In the genomic region with DNA sequence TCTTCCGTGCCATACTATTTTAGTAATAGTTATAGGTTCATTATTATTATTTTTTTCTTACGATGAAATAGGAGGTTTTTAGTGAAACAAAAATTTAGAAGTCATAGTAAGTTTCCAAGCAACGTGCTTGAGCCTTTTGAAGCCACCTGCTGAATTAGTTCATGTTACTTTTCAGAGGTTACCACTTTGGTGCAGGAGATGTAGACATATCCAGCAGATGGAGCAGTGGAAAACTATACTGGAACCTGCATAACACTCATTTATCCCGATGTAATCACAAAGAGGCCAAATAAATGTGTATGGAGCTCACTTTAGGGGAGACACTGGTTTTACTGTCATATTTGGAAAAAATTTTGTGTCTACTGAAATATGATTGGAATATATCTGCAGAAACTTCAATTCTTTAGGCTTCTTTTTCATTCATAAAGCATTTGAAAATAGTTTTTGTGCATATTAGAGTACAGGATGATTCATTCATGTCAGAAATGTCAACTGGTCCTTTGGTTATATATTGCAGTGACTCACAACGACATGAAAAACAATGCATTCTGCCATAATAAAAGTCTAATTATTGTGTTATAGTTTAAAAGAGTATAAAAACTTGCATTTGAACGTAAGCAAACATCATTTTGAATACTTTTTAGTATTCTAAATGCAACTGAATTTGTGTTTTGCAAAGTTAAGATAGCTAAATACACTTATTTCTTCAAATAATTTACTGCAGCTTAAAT, we compare ENCODE assay signal across 1 cellular context.
TF ChIP-seq lines count a peak whose summit lies in the region.

No MANE protein-coding gene starts in this region.

TF ChIP-seq in H1, 55 proteins besides CTCF, POLR2A, EP300 and RAD21 (continued from another document):
- TF ChIP-seq RXRA (IDR thresholded peaks at IDR 0.05; ENCODE audit: insufficient read depth, low read depth, low read length) (no peak), TAF1 (IDR thresholded peaks at IDR 0.05; ENCODE audit: low read depth, low read length) (no peak), CBX5 (IDR thresholded peaks at IDR 0.05; ENCODE audit: low read depth, low read length) (no peak), POU5F1 (IDR thresholded peaks at IDR 0.05; ENCODE audit: low read depth, low read length) (no peak), SP1 (IDR thresholded peaks at IDR 0.05; ENCODE audit: low read depth, low read length) (no peak), SAP30 (IDR thresholded peaks at IDR 0.05; ENCODE audit: insufficient read depth, insufficient replicate concordance, low read length) (no peak), GTF2F1 (IDR thresholded peaks at IDR 0.05; ENCODE audit: borderline replicate concordance, low read depth, low read length) (no peak), MAX (IDR thresholded peaks at IDR 0.05) (no peak), NANOG (IDR thresholded peaks at IDR 0.05; ENCODE audit: insufficient read depth, low read depth, low read length, poor library complexity, severe bottlenecking) (no peak), TEAD4 (IDR thresholded peaks at IDR 0.05; ENCODE audit: low read depth, low read length) (no peak)
- TF ChIP-seq, protein P1, sequence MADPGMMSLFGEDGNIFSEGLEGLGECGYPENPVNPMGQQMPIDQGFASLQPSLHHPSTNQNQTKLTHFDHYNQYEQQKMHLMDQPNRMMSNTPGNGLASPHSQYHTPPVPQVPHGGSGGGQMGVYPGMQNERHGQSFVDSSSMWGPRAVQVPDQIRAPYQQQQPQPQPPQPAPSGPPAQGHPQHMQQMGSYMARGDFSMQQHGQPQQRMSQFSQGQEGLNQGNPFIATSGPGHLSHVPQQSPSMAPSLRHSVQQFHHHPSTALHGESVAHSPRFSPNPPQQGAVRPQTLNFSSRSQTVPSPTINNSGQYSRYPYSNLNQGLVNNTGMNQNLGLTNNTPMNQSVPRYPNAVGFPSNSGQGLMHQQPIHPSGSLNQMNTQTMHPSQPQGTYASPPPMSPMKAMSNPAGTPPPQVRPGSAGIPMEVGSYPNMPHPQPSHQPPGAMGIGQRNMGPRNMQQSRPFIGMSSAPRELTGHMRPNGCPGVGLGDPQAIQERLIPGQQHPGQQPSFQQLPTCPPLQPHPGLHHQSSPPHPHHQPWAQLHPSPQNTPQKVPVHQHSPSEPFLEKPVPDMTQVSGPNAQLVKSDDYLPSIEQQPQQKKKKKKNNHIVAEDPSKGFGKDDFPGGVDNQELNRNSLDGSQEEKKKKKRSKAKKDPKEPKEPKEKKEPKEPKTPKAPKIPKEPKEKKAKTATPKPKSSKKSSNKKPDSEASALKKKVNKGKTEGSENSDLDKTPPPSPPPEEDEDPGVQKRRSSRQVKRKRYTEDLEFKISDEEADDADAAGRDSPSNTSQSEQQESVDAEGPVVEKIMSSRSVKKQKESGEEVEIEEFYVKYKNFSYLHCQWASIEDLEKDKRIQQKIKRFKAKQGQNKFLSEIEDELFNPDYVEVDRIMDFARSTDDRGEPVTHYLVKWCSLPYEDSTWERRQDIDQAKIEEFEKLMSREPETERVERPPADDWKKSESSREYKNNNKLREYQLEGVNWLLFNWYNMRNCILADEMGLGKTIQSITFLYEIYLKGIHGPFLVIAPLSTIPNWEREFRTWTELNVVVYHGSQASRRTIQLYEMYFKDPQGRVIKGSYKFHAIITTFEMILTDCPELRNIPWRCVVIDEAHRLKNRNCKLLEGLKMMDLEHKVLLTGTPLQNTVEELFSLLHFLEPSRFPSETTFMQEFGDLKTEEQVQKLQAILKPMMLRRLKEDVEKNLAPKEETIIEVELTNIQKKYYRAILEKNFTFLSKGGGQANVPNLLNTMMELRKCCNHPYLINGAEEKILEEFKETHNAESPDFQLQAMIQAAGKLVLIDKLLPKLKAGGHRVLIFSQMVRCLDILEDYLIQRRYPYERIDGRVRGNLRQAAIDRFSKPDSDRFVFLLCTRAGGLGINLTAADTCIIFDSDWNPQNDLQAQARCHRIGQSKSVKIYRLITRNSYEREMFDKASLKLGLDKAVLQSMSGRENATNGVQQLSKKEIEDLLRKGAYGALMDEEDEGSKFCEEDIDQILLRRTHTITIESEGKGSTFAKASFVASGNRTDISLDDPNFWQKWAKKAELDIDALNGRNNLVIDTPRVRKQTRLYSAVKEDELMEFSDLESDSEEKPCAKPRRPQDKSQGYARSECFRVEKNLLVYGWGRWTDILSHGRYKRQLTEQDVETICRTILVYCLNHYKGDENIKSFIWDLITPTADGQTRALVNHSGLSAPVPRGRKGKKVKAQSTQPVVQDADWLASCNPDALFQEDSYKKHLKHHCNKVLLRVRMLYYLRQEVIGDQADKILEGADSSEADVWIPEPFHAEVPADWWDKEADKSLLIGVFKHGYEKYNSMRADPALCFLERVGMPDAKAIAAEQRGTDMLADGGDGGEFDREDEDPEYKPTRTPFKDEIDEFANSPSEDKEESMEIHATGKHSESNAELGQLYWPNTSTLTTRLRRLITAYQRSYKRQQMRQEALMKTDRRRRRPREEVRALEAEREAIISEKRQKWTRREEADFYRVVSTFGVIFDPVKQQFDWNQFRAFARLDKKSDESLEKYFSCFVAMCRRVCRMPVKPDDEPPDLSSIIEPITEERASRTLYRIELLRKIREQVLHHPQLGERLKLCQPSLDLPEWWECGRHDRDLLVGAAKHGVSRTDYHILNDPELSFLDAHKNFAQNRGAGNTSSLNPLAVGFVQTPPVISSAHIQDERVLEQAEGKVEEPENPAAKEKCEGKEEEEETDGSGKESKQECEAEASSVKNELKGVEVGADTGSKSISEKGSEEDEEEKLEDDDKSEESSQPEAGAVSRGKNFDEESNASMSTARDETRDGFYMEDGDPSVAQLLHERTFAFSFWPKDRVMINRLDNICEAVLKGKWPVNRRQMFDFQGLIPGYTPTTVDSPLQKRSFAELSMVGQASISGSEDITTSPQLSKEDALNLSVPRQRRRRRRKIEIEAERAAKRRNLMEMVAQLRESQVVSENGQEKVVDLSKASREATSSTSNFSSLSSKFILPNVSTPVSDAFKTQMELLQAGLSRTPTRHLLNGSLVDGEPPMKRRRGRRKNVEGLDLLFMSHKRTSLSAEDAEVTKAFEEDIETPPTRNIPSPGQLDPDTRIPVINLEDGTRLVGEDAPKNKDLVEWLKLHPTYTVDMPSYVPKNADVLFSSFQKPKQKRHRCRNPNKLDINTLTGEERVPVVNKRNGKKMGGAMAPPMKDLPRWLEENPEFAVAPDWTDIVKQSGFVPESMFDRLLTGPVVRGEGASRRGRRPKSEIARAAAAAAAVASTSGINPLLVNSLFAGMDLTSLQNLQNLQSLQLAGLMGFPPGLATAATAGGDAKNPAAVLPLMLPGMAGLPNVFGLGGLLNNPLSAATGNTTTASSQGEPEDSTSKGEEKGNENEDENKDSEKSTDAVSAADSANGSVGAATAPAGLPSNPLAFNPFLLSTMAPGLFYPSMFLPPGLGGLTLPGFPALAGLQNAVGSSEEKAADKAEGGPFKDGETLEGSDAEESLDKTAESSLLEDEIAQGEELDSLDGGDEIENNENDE (IDR thresholded peaks at IDR 0.05; ENCODE audit: insufficient replicate concordance, low read length): no peak
TF ChIP-seq in H1: peak in this region for 0.
